In the genomic region with DNA sequence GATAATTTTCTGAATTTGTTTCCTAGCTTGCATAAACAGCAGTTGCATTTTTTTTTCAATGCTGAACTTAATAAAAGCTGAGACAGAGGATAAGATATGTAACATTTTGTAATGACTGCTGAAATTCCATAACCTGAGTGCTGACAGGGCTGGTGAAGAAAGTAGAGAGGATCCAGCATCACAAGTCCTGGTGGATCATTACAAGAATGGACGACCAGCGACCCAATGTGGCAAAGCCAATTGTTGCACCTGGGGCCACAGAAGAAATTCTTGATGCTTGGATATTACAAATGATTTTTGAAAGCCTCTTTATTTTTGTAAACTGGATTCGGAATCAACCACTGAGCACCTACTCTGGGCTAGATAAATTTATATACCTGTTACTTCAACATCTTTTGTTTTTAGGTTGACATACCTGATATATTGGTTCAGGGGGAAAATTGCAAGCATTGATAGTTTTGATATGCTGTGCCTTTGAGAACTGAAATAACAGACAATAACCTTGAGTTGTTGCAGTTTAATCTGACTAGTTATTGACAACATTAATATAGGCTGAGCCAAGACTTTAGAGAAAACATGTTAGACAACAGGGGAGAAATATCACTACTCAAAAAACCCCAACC, we compare ENCODE assay signal across 8 cellular contexts. TPM values are rescaled to one million over a fixed set of nuclear protein-coding genes. Genes with fewer than 3 reads are reported as not detected.
DNase-seq lines count a peak whose midpoint lies in the region; ATAC-seq and TF ChIP-seq lines count a peak whose summit lies in the region.

No MANE protein-coding gene starts in this region.

- ATAC-seq in IMR-90 (ENCODE audit: low read depth) (no peak; the same call in 1 of the 2 replicates), GM18870 (IDR thresholded peaks at IDR 0.05; ENCODE audit: unreplicated experiment) (no peak)

- H2BK15ac ChIP-seq in IMR-90 (ENCODE audit: low read depth, low read length): no peak overlapping the region

- dilution Hi-C loops in IMR-90 (cut with HindIII; ENCODE audit: low sequenced_read_pairs, unreplicated experiment): no loop called here

- no peak for TF ChIP-seq POLR2A in IMR-90 (IDR thresholded peaks at IDR 0.05; ENCODE audit: low read depth, low read length)

- no peaks in the 10 kb centered on the region for H3K36me3 ChIP-seq in IMR-90 (ENCODE audit: control insufficient read depth, insufficient read depth, low read length)

- CTCF ChIA-PET in IMR-90 (lab: Yijun Ruan, JAX): interaction anchor here (0.9 kb wide), 1 partner anchor 102 kb away, joined by 3 read pairs; no protein-coding TSS in a partner anchor

- H2AK9ac ChIP-seq in IMR-90 (replicated peaks; ENCODE audit: low read depth, low read length, poor library complexity): no peak overlapping the region

- H3K4me1 ChIP-seq in IMR-90 (ENCODE audit: control insufficient read depth, insufficient read depth, low read length): peaks cover under 1% of the 10 kb centered on the region; the same call in 1 of the 2 replicates

- no peak overlapping the region for H4K8ac ChIP-seq in IMR-90 (ENCODE audit: low read depth in 2 of 2, low read length in 2 of 2)

- H3K79me1 ChIP-seq in IMR-90 (ENCODE audit: low read depth in 1 of 2, low read length in 2 of 2): peaks cover 0 to 4% of the 10 kb centered on the region in 2 experiments; a peak in 3 of 4 replicates

- peak; percentile 95 for TF ChIP-seq CTCF in IMR-90 (conservative IDR thresholded peaks at IDR 0.05; ENCODE audit: low read depth, low read length)

- H3K14ac ChIP-seq in IMR-90 (replicated peaks; ENCODE audit: low read depth, low read length): no peak overlapping the region

- H4K20me1 ChIP-seq in IMR-90 (ENCODE audit: insufficient read depth, low read length): no peaks in the 10 kb centered on the region

- POLR2A ChIA-PET in IMR-90 (lab: Charles Lee; ENCODE audit: unreplicated experiment): no interaction called here

- peak; percentile 27 for DNase-seq in DMS153 (lab: John Stamatoyannopoulos, UW)
- peak; percentile 81 for DNase-seq in IMR-90
- DNase-seq in OCI-M1 (lab: John Stamatoyannopoulos, UW): peak; percentile 76
- DNase-seq in activated naive CD4-positive, alpha-beta T cell treated with anti-CD3 and anti-CD28 coated beads, Interleukin-2, amount 50 U/mL, for 16 hours: peak; percentile 36
- DNase-seq in cardiac septum (ENCODE audit: low spot score): peak; percentile 80
- DNase-seq in putamen (ENCODE audit: low spot score): peak; percentile 58
- DNase-seq in GM19238 (ENCODE audit: insufficient read length, low spot score): no peak

- 0% methylated on average over 2 of the region's 3 CpGs; no CpG with 5 or more reads in 1 of the 2 experiments for WGBS in IMR-90 (ENCODE audit: extremely low coverage in 2 of 2, insufficient read length in 1 of 2), 2 experiments

- no peak overlapping the region for H3K18ac ChIP-seq in IMR-90 (ENCODE audit: low read depth, low read length)

- intact Hi-C loops in IMR-90 (cut with micrococcal nuclease) (loop anchor here (1.0 to 5.0 kb wide), 5 partner anchors 109 to 544 kb away; a partner anchor contains a TSS), cardiac septum (cut with DNase I) (loop anchor here (2.0 to 10.0 kb wide), 2 partner anchors 104 to 138 kb away; a partner anchor contains a TSS)

- no peak overlapping the region for H2AK5ac ChIP-seq in IMR-90 (ENCODE audit: low read depth, low read length)

- no peak overlapping the region for H3K9ac ChIP-seq in IMR-90 (ENCODE audit: low read depth, low read length)

- peak; percentile 97 for TF ChIP-seq RAD21 in IMR-90 (IDR thresholded peaks at IDR 0.05; ENCODE audit: low read length)

- H2BK5ac ChIP-seq in IMR-90 (ENCODE audit: low read depth, low read length, poor library complexity, severe bottlenecking): no peak overlapping the region

- no peak overlapping the region for H3K27ac ChIP-seq in IMR-90 (ENCODE audit: insufficient read depth, low read length)

- no peaks in the 10 kb centered on the region; the same call in 1 of the 2 replicates for H3K9me1 ChIP-seq in IMR-90 (ENCODE audit: insufficient read depth, low read length)

- H3K23ac ChIP-seq in IMR-90 (ENCODE audit: low read depth, low read length): no peak overlapping the region

- H3K4ac ChIP-seq in IMR-90 (ENCODE audit: low read depth, low read length): no peak overlapping the region

- no peak overlapping the region for H4K5ac ChIP-seq in IMR-90 (ENCODE audit: low read depth, low read length)

- no peak overlapping the region for H2BK120ac ChIP-seq in IMR-90 (ENCODE audit: low read depth, low read length)

- no peaks in the 10 kb centered on the region for H3K27me3 ChIP-seq in IMR-90 (ENCODE audit: control insufficient read depth, insufficient read depth, low read length)

- in situ Hi-C loops in IMR-90 (cut with MboI; ENCODE audit: low sequenced_read_pairs): loop anchor here (5.0 to 25.0 kb wide), 3 partner anchors 112 to 547 kb away; no protein-coding TSS in a partner anchor

- no TSS peak for BruUV-seq in IMR-90 (replicated peaks; lab: Mats Ljungman, UMichigan)

- H2BK20ac ChIP-seq in IMR-90 (ENCODE audit: low read depth, low read length): no peak overlapping the region

- H3K9me3 ChIP-seq in IMR-90 (ENCODE audit: control insufficient read depth, insufficient read depth, low read length): no peaks in the 10 kb centered on the region

- no peak overlapping the region for H4K91ac ChIP-seq in IMR-90 (ENCODE audit: insufficient read depth, low read depth, low read length)

- no peak overlapping the region for H2AFZ ChIP-seq in IMR-90 (replicated peaks; ENCODE audit: low read length, poor library complexity)

- no peak overlapping the region for H3K4me2 ChIP-seq in IMR-90 (ENCODE audit: low read depth, low read length)

- no peak overlapping the region for H3K56ac ChIP-seq in IMR-90 (ENCODE audit: extremely low read depth, insufficient read depth, low read length)

- H3K4me3 ChIP-seq in IMR-90 (ENCODE audit: insufficient read depth, low read depth, low read length): no peak overlapping the region

TF ChIP-seq in IMR-90, 13 proteins besides CTCF, POLR2A, EP300 and RAD21:
- TF ChIP-seq, protein P1, sequence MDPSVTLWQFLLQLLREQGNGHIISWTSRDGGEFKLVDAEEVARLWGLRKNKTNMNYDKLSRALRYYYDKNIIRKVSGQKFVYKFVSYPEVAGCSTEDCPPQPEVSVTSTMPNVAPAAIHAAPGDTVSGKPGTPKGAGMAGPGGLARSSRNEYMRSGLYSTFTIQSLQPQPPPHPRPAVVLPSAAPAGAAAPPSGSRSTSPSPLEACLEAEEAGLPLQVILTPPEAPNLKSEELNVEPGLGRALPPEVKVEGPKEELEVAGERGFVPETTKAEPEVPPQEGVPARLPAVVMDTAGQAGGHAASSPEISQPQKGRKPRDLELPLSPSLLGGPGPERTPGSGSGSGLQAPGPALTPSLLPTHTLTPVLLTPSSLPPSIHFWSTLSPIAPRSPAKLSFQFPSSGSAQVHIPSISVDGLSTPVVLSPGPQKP (IDR thresholded peaks at IDR 0.05; ENCODE audit: borderline replicate concordance, low read depth, low read length): no peak
- TF ChIP-seq SMC3 (IDR thresholded peaks at IDR 0.05; ENCODE audit: low read depth, low read length): peak; percentile 96
TF ChIP-seq in IMR-90: peak in this region for 1.

RNA-seq across cellular contexts. Expression of a gene that starts 3.9 kb away (rescaled TPM):
- total RNA-seq in IMR-90 (2012; rRNA removed) (70.1 and 115 TPM in 2 replicates), cardiac septum (14.4 TPM)
- 40.3 and 48.3 TPM in 2 replicates for polyA plus RNA-seq in IMR-90 (2012; rRNA removed)
- 35.7 and 55.9 TPM in 2 replicates for polyA plus RNA-seq in IMR-90 (2012; cell fraction: cytosol; rRNA removed)
- polyA plus RNA-seq in IMR-90 (2012; cell fraction: nucleus; rRNA removed; ENCODE audit: low replicate concordance): 24.2 and 53.3 TPM in 2 replicates

RNA-seq across cellular contexts. Expression of a gene that starts 45.6 kb away (rescaled TPM):
- 41.4 and 47.2 TPM in 2 replicates for total RNA-seq in IMR-90 (2012; rRNA removed)
- polyA plus RNA-seq in IMR-90 (2012; rRNA removed): 43.3 and 43.7 TPM in 2 replicates
- polyA plus RNA-seq in IMR-90 (2012; cell fraction: cytosol; rRNA removed): 6.6 and 12.2 TPM in 2 replicates
- polyA plus RNA-seq in IMR-90 (2012; cell fraction: nucleus; rRNA removed; ENCODE audit: low replicate concordance): 1.0 and 16.5 TPM in 2 replicates
- 47.5 TPM for total RNA-seq in cardiac septum

RNA-seq across cellular contexts. Expression of a gene that starts 45.7 kb away (rescaled TPM):
- total RNA-seq in IMR-90 (2012; rRNA removed) (17.2 and 40.0 TPM in 2 replicates), cardiac septum (258 TPM)
- 22.6 and 29.3 TPM in 2 replicates for polyA plus RNA-seq in IMR-90 (2012; rRNA removed)
- 5.9 and 9.1 TPM in 2 replicates for polyA plus RNA-seq in IMR-90 (2012; cell fraction: cytosol; rRNA removed)
- polyA plus RNA-seq in IMR-90 (2012; cell fraction: nucleus; rRNA removed; ENCODE audit: low replicate concordance): 2.1 and 18.2 TPM in 2 replicates
